Comparison of ENCODE assay signal across 8 cellular contexts in the genomic region with DNA sequence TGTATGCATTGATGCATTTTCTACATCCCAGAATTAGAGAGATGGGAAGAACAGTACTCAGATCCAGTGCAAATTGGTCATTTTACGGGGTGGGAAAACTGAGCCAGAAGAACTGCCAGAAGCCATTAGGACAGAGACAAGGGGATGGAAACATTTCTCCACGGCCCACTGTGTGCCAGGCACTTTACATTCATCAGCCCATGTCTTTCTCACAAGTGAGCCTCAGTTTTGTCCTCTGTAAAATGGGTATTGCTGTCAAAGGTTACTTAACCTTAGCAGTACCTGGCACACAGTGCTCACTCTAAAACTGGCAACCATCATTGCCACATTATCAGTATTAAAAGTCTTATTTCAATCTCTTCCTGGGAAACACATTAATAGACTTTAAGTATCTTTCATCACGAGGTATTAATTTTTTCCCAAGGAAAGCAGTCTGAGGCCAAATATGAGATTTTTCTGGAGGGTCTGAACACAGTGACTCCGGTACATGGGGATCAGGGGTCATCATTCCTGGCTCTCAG. TPM values are rescaled to one million over a fixed set of nuclear protein-coding genes. Genes with fewer than 3 reads are reported as not detected.
A peak's percentile ranks its signal among the peaks of the same experiment; 100 is the strongest.
DNase-seq lines count a peak whose midpoint lies in the region; ATAC-seq and TF ChIP-seq lines count a peak whose summit lies in the region.

No MANE protein-coding gene starts in this region.

- H3K4me3 ChIP-seq in GM23338 (peak overlapping the region; percentile 52; the same call in 1 of the 2 replicates), foreskin fibroblast (ENCODE audit: low read depth in 1 of 2, low read length in 2 of 2) (peak overlapping the region; percentile 13 to 14), psoas muscle (peak overlapping the region; percentile 79)

- H3K27me3 ChIP-seq in GM23338 (ENCODE audit: insufficient read depth): peaks cover 12% of the 10 kb centered on the region
- H3K27me3 ChIP-seq in psoas muscle (ENCODE audit: insufficient read depth in 3 of 3, low read length in 2 of 3): no peaks in the 10 kb centered on the region

- peaks cover 9% of the 10 kb centered on the region; the same call in 1 of the 2 replicates for H3K79me2 ChIP-seq in GM23338 (replicated peaks; ENCODE audit: insufficient read depth)

- peaks cover 32% of the 10 kb centered on the region for H3K4me1 Mint-ChIP-seq in GM23338
- H3K4me1 Mint-ChIP-seq in activated B cell treated with CpG ODN at 0.5 μM for 24 hours: peaks cover 66% of the 10 kb centered on the region

- H3K36me3 Mint-ChIP-seq in GM23338 (ENCODE audit: low read depth) (peaks cover 28% of the 10 kb centered on the region), activated B cell treated with CpG ODN at 0.5 μM for 24 hours (ENCODE audit: low read depth) (peaks cover 36% of the 10 kb centered on the region)

- H3K4me1 ChIP-seq in GM23338 (ENCODE audit: insufficient read depth) (0 out of 2 replicates have a peak, but pooled peaks cover 8% of the 10 kb centered on the region), psoas muscle (peaks cover 21% of the 10 kb centered on the region)

- peak overlapping the region; percentile 73; the same call in 1 of the 2 replicates for H3K4me2 ChIP-seq in GM23338

- H3F3A ChIP-seq in GM23338 (replicated peaks; ENCODE audit: low read depth): no peaks in the 10 kb centered on the region; the same call in 1 of the 2 replicates

- TF ChIP-seq CTCF in GM23338 (conservative IDR thresholded peaks at IDR 0.05; ENCODE audit: low read depth in 2 of 2): no peak
- no peak for TF ChIP-seq CTCF in activated B cell treated with CpG ODN at 0.5 μM for 24 hours (IDR thresholded peaks at IDR 0.05)
- no peak for TF ChIP-seq CTCF in foreskin fibroblast (IDR thresholded peaks at IDR 0.05; ENCODE audit: low read depth, low read length)
- no peak for TF ChIP-seq CTCF in psoas muscle (IDR thresholded peaks at IDR 0.05)

- H3K27me3 Mint-ChIP-seq in GM23338 (ENCODE audit: insufficient read depth, low read depth, poor library complexity) (peaks cover 11% of the 10 kb centered on the region), activated B cell treated with CpG ODN at 0.5 μM for 24 hours (no peaks in the 10 kb centered on the region)

- peaks cover 17% of the 10 kb centered on the region; the same call in 1 of the 2 replicates for H4K20me1 ChIP-seq in GM23338 (replicated peaks; ENCODE audit: insufficient read depth)

- 5 to 7% (median 7%) methylated on average over 4 of the region's 4 CpGs for WGBS in psoas muscle, 3 donors

- CTCF ChIA-PET in activated B cell treated with CpG ODN at 0.5 μM for 24 hours (lab: Charles Lee): interaction anchor here (1.2 kb wide), 2 partner anchors 42 to 51 kb away, joined by 3 to 5 read pairs; no protein-coding TSS in a partner anchor

- POLR2A ChIA-PET in activated B cell treated with CpG ODN at 0.5 μM for 24 hours (lab: Charles Lee): interaction anchor here (0.8 to 1.6 kb wide), 6 partner anchors 8 to 218 kb away, joined by 3 to 14 read pairs (median 4); a partner anchor contains a TSS

- intact Hi-C loops in activated B cell treated with CpG ODN at 0.5 μM for 24 hours (cut with micrococcal nuclease) (loop anchor here (1.0 to 5.0 kb wide), 8 partner anchors 24 to 1121 kb away; a partner anchor contains a TSS), psoas muscle (cut with DNase I) (loop anchor here (5.0 kb wide), 3 partner anchors 49 to 166 kb away; no protein-coding TSS in a partner anchor)

- H3K27ac ChIP-seq in GM23338 (ENCODE audit: low read depth) (peak overlapping the region; percentile 60; the same call in 1 of the 2 replicates), psoas muscle (peak overlapping the region; percentile 98)

- H3K36me3 ChIP-seq in GM23338 (ENCODE audit: insufficient read depth) (peaks cover 4% of the 10 kb centered on the region; the same call in 1 of the 2 replicates), psoas muscle (ENCODE audit: insufficient read depth in 1 of 2, low read depth in 1 of 2) (peaks cover 14 to 27% of the 10 kb centered on the region in 2 donors)

- H3K9me3 ChIP-seq in psoas muscle: no peaks in the 10 kb centered on the region

- ATAC-seq in GM23338: no peak
- ATAC-seq in activated B cell treated with CpG ODN at 0.5 μM for 24 hours (ENCODE audit: low read depth): no peak
- ATAC-seq in psoas muscle: peak in 3 of 4 donors; percentile 16 to 22 (median 20)

- no peak for DNase-seq in GM23338 (ENCODE audit: low spot score)
- DNase-seq in activated B cell treated with CpG ODN at 0.5 μM for 24 hours: no peak
- no peak for DNase-seq in foreskin fibroblast
- DNase-seq in psoas muscle: peak; percentile 46 to 63
- DNase-seq in ureter (ENCODE audit: low spot score): no peak
- no peak for DNase-seq in occipital lobe (lab: John Stamatoyannopoulos, UW)
- DNase-seq in GF-D8 (lab: John Stamatoyannopoulos, UW): no peak
- DNase-seq in LoVo (ENCODE audit: low spot score): no peak

- H3K4me3 Mint-ChIP-seq in GM23338 (peak overlapping the region; percentile 80), activated B cell treated with CpG ODN at 0.5 μM for 24 hours (peak overlapping the region; percentile 84)

- no peak overlapping the region for H2AFZ ChIP-seq in GM23338

- H3K9me2 ChIP-seq in GM23338 (ENCODE audit: insufficient read depth): no peaks in the 10 kb centered on the region

- H3K9me3 Mint-ChIP-seq in GM23338: peaks cover 2% of the 10 kb centered on the region; the same call in 1 of the 3 replicates
- no peaks in the 10 kb centered on the region for H3K9me3 Mint-ChIP-seq in activated B cell treated with CpG ODN at 0.5 μM for 24 hours

- peak overlapping the region; percentile 96; the same call in 1 of the 2 replicates for H3K27ac Mint-ChIP-seq in GM23338
- H3K27ac Mint-ChIP-seq in activated B cell treated with CpG ODN at 0.5 μM for 24 hours: peak overlapping the region; percentile 95

TF ChIP-seq in GM23338, 12 proteins besides CTCF, POLR2A, EP300 and RAD21 (continues in another document):
- TF ChIP-seq JUNB (IDR thresholded peaks at IDR 0.05; ENCODE audit: unreplicated experiment) (no peak), EZH2phosphoT487 (IDR thresholded peaks at IDR 0.05; ENCODE audit: unreplicated experiment) (no peak)
- TF ChIP-seq, protein P1, sequence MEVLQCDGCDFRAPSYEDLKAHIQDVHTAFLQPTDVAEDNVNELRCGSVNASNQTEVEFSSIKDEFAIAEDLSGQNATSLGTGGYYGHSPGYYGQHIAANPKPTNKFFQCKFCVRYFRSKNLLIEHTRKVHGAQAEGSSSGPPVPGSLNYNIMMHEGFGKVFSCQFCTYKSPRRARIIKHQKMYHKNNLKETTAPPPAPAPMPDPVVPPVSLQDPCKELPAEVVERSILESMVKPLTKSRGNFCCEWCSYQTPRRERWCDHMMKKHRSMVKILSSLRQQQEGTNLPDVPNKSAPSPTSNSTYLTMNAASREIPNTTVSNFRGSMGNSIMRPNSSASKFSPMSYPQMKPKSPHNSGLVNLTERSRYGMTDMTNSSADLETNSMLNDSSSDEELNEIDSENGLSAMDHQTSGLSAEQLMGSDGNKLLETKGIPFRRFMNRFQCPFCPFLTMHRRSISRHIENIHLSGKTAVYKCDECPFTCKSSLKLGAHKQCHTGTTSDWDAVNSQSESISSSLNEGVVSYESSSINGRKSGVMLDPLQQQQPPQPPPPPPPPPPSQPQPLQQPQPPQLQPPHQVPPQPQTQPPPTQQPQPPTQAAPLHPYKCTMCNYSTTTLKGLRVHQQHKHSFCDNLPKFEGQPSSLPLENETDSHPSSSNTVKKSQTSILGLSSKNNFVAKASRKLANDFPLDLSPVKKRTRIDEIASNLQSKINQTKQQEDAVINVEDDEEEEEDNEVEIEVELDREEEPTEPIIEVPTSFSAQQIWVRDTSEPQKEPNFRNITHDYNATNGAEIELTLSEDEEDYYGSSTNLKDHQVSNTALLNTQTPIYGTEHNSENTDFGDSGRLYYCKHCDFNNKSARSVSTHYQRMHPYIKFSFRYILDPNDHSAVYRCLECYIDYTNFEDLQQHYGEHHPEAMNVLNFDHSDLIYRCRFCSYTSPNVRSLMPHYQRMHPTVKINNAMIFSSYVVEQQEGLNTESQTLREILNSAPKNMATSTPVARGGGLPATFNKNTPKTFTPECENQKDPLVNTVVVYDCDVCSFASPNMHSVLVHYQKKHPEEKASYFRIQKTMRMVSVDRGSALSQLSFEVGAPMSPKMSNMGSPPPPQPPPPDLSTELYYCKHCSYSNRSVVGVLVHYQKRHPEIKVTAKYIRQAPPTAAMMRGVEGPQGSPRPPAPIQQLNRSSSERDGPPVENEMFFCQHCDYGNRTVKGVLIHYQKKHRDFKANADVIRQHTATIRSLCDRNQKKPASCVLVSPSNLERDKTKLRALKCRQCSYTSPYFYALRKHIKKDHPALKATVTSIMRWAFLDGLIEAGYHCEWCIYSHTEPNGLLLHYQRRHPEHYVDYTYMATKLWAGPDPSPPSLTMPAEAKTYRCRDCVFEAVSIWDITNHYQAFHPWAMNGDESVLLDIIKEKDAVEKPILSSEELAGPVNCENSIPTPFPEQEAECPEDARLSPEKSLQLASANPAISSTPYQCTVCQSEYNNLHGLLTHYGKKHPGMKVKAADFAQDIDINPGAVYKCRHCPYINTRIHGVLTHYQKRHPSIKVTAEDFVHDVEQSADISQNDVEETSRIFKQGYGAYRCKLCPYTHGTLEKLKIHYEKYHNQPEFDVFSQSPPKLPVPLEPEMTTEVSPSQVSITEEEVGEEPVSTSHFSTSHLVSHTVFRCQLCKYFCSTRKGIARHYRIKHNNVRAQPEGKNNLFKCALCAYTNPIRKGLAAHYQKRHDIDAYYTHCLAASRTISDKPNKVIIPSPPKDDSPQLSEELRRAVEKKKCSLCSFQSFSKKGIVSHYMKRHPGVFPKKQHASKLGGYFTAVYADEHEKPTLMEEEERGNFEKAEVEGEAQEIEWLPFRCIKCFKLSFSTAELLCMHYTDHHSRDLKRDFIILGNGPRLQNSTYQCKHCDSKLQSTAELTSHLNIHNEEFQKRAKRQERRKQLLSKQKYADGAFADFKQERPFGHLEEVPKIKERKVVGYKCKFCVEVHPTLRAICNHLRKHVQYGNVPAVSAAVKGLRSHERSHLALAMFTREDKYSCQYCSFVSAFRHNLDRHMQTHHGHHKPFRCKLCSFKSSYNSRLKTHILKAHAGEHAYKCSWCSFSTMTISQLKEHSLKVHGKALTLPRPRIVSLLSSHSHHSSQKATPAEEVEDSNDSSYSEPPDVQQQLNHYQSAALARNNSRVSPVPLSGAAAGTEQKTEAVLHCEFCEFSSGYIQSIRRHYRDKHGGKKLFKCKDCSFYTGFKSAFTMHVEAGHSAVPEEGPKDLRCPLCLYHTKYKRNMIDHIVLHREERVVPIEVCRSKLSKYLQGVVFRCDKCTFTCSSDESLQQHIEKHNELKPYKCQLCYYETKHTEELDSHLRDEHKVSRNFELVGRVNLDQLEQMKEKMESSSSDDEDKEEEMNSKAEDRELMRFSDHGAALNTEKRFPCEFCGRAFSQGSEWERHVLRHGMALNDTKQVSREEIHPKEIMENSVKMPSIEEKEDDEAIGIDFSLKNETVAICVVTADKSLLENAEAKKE (CRISPR knock-in tag; IDR thresholded peaks at IDR 0.05): no peak

RNA-seq across cellular contexts. Expression of a gene that starts 5.2 kb away (rescaled TPM):
- 12.8 and 17.2 TPM in 2 replicates for total RNA-seq in GM23338 (2014; rRNA removed; shearing (Covaris generic))
- 8.7 and 9.7 TPM in 2 replicates for polyA plus RNA-seq in GM23338 (2016; fragmentation: Nextera tagmentation; extraction: Ambion mirVana)
- 15.0 and 21.2 TPM in 2 replicates for total RNA-seq in activated B cell treated with CpG ODN at 0.5 μM for 24 hours
- total RNA-seq in psoas muscle: 100 to 1,000 TPM in 3 of 4 donors, 10 to 100 TPM in 1; 89.0 to 287 (median 164) TPM
- polyA plus RNA-seq in psoas muscle: 100 to 1,000 TPM in 2 of 3 donors, 10 to 100 TPM in 1; 81.8 to 258 (median 141) TPM
- 84.2 TPM for total RNA-seq in ureter
- 54.1 TPM for total RNA-seq in occipital lobe

Comparison
In these comparisons a context has a peak if more than half of its experiments do, and no peak if none do; other contexts are left out.
1. ATAC-seq: peak in psoas muscle (3 of 4); none in GM23338 (single experiment) and activated B cell treated with CpG ODN at 0.5 μM for 24 hours (single experiment).
2. DNase-seq: peak in psoas muscle (2 of 2); none in GM23338 (single experiment), activated B cell treated with CpG ODN at 0.5 μM for 24 hours (single experiment), foreskin fibroblast (0 of 2), ureter (single experiment), occipital lobe (single experiment), GF-D8 (single experiment) and LoVo (single experiment).
3. H3K4me3 ChIP-seq: peak in every context shown above with its lines; median percentile 79 in psoas muscle; 52 in GM23338; 14 in foreskin fibroblast.